In genomic region chr6:138485005-138485545, GRCh38 we compare ENCODE assay signal across 8 cellular contexts. TPM values are rescaled to one million over a fixed set of nuclear protein-coding genes. Genes with fewer than 3 reads are reported as not detected.
DNase-seq lines count a peak whose midpoint lies in the region; ATAC-seq and TF ChIP-seq lines count a peak whose summit lies in the region.

No MANE protein-coding gene starts in this region.

- H3K4me1 Mint-ChIP-seq in activated naive CD8-positive, alpha-beta T cell treated with anti-CD3 and anti-CD28 coated beads for 36 hours, result peaks cover 9% of the 10 kb centered on the region
- no peaks in the 10 kb centered on the region for H3K4me1 Mint-ChIP-seq in T-cell

- H3K4me1 ChIP-seq in body of pancreas (peaks cover 31% of the 10 kb centered on the region), iPS-20b (ENCODE audit: insufficient read depth, low read length) (peaks cover 36% of the 10 kb centered on the region), stomach smooth muscle (ENCODE audit: control insufficient read depth, insufficient read depth, low read length) (peaks cover 10% of the 10 kb centered on the region)

- 14 to 23% methylated on average over 11 of the region's 11 CpGs for whole genome bisulfite sequencing in body of pancreas, 2 donors

- no peaks in the 10 kb centered on the region for H3K36me3 ChIP-seq in body of pancreas (replicated peaks in 1 of 2; ENCODE audit: insufficient read depth in 1 of 2, low read depth in 2 of 2)
- H3K36me3 ChIP-seq in iPS-20b (ENCODE audit: insufficient read depth, low read depth, low read length), result 0 out of 2 replicates have a peak, but pooled peaks cover 8% of the 10 kb centered on the region
- H3K36me3 ChIP-seq in stomach smooth muscle (ENCODE audit: control insufficient read depth in 2 of 2, insufficient read depth in 2 of 2, low read length in 2 of 2), result no peaks in the 10 kb centered on the region

- intact Hi-C loops in body of pancreas (cut with DNase I), result no loop called here

- CTCF ChIA-PET in T-cell (lab: Charles Lee), result no interaction called here

- H3K27me3 ChIP-seq in body of pancreas (no peaks in the 10 kb centered on the region), iPS-20b (ENCODE audit: insufficient read depth, low read length) (no peaks in the 10 kb centered on the region), stomach smooth muscle (ENCODE audit: control insufficient read depth in 1 of 2, insufficient read depth in 2 of 2, low read length in 2 of 2) (no peaks in the 10 kb centered on the region)

- no peaks in the 10 kb centered on the region for H3K9me3 ChIP-seq in body of pancreas
- H3K9me3 ChIP-seq in iPS-20b (ENCODE audit: insufficient read depth, low read depth, low read length), result no peaks in the 10 kb centered on the region
- no peaks in the 10 kb centered on the region for H3K9me3 ChIP-seq in stomach smooth muscle (ENCODE audit: control insufficient read depth in 2 of 2, low read length in 2 of 2)

- ATAC-seq in body of pancreas (peak; percentile 21), HG03095 (IDR thresholded peaks at IDR 0.05; ENCODE audit: unreplicated experiment) (no peak), T-cell (replicated peaks in 1 of 4) (no peak)

- TF ChIP-seq CTCF in body of pancreas (IDR thresholded peaks at IDR 0.05), result no peak

- peaks cover 8% of the 10 kb centered on the region for H3K27me3 Mint-ChIP-seq in activated naive CD8-positive, alpha-beta T cell treated with anti-CD3 and anti-CD28 coated beads for 36 hours
- peaks cover 2 to 8% of the 10 kb centered on the region in 2 donors for H3K27me3 Mint-ChIP-seq in T-cell

- H3K4me3 ChIP-seq in body of pancreas, result no peak overlapping the region
- peak overlapping the region; percentile 62 for H3K4me3 ChIP-seq in iPS-20b (ENCODE audit: low read length)
- peak overlapping the region; percentile 50 to 59 for H3K4me3 ChIP-seq in stomach smooth muscle (ENCODE audit: low read length in 2 of 2)

- H3K4me3 Mint-ChIP-seq in activated naive CD8-positive, alpha-beta T cell treated with anti-CD3 and anti-CD28 coated beads for 36 hours, result no peak overlapping the region
- no peak overlapping the region for H3K4me3 Mint-ChIP-seq in T-cell

- POLR2A ChIA-PET in T-cell (lab: Charles Lee), result no interaction called here

- H3K27ac ChIP-seq in body of pancreas, result peak overlapping the region in 3 of 4 donors; percentile 21 to 35 (median 35)
- peak overlapping the region; percentile 86 for H3K27ac ChIP-seq in iPS-20b (ENCODE audit: low read length)
- H3K27ac ChIP-seq in stomach smooth muscle (ENCODE audit: low read length), result no peak overlapping the region

- no peak for TF ChIP-seq POLR2A in body of pancreas (IDR thresholded peaks at IDR 0.05)

- no peaks in the 10 kb centered on the region for H3K36me3 Mint-ChIP-seq in activated naive CD8-positive, alpha-beta T cell treated with anti-CD3 and anti-CD28 coated beads for 36 hours
- no peaks in the 10 kb centered on the region for H3K36me3 Mint-ChIP-seq in T-cell

- peak; percentile 40 for DNase-seq in NCI-H128 (lab: John Stamatoyannopoulos, UW; ENCODE audit: unreplicated experiment)
- DNase-seq in body of pancreas, result no peak
- DNase-seq in activated naive CD8-positive, alpha-beta T cell treated with anti-CD3 and anti-CD28 coated beads for 36 hours, result no peak
- no peak for DNase-seq in NCI-H2196 treated with DMSO at 0.1 percent for 48 hours (lab: John Stamatoyannopoulos, UW; ENCODE audit: unreplicated experiment)
- DNase-seq in T-cell, result no peak

- H3K27ac Mint-ChIP-seq in activated naive CD8-positive, alpha-beta T cell treated with anti-CD3 and anti-CD28 coated beads for 36 hours, result no peak overlapping the region
- H3K27ac Mint-ChIP-seq in T-cell, result no peak overlapping the region

- H3K9ac ChIP-seq in iPS-20b (ENCODE audit: low read depth, low read length), result peak overlapping the region; percentile 75; the same call in 1 of the 2 replicates
- H3K9ac ChIP-seq in stomach smooth muscle (ENCODE audit: low read length in 2 of 2), result peak overlapping the region in 1 of 2 donors; percentile 4

- no peaks in the 10 kb centered on the region for H3K9me3 Mint-ChIP-seq in activated naive CD8-positive, alpha-beta T cell treated with anti-CD3 and anti-CD28 coated beads for 36 hours
- H3K9me3 Mint-ChIP-seq in T-cell, result no peaks in the 10 kb centered on the region

RNA-seq across cellular contexts. Expression of gene NHSL1, which starts 14.2 kb away (rescaled TPM):
- total RNA-seq in body of pancreas, result 1 to 10 TPM; 5.2 to 7.3 TPM
- under 1 TPM; 0.68 to 0.76 TPM for total RNA-seq in activated naive CD8-positive, alpha-beta T cell treated with anti-CD3 and anti-CD28 coated beads for 36 hours
- total RNA-seq in T-cell, result under 1 TPM; 0.08 to 0.64 (median 0.46) TPM

Comparison
In these comparisons a context has a peak if more than half of its experiments do, and no peak if none do; other contexts are left out.
1. H3K4me3 ChIP-seq: peak in iPS-20b (single experiment) and stomach smooth muscle (2 of 2); none in body of pancreas (0 of 2).